In genomic region chr9:85610074-85610855, GRCh38 we compare ENCODE assay signal across 8 cellular contexts.
DNase-seq lines count a peak whose midpoint lies in the region; ATAC-seq, FAIRE-seq and TF ChIP-seq lines count a peak whose summit lies in the region.

No MANE protein-coding gene starts in this region.

- H3K9me3 ChIP-seq in HepG2 (ENCODE audit: low read length) = no peaks in the 10 kb centered on the region

- no peaks in the 10 kb centered on the region for H3K79me2 ChIP-seq in HepG2 (ENCODE audit: insufficient read depth, low read length)

- TF ChIP-seq EP300 in HepG2 (IDR thresholded peaks at IDR 0.05; ENCODE audit: low read depth in 2 of 2, low read length in 2 of 2) (no peak), HepG2 (CRISPR knock-in tag; IDR thresholded peaks at IDR 0.05; ENCODE audit: borderline replicate concordance) (no peak)

- peak; percentile 79 for ATAC-seq in HG02623 (IDR thresholded peaks at IDR 0.05; ENCODE audit: unreplicated experiment)
- peak; percentile 87 for ATAC-seq in HepG2

- no peaks in the 10 kb centered on the region for H3K27me3 ChIP-seq in HepG2 (ENCODE audit: control insufficient read depth in 1 of 2, insufficient read depth in 2 of 2, low read length in 2 of 2)

- intact Hi-C loops in HepG2 (cut with micrococcal nuclease; ENCODE audit: unreplicated experiment) = loop anchor here (2.0 kb wide), 2 partner anchors 101 to 1213 kb away; no protein-coding TSS in a partner anchor

- H3K9ac ChIP-seq in HepG2 (ENCODE audit: insufficient read depth, low read depth, low read length) = no peak overlapping the region

- WGBS in HepG2 (ENCODE audit: low lambda C conversion rate) = 79% methylated on average over 4 of the region's 4 CpGs

- CTCF ChIA-PET in HepG2 (lab: Yijun Ruan, JAX; ENCODE audit: low intra/inter-chr PET ratio, low total read pairs) = no interaction called here

- no peak for TF ChIP-seq POLR2A in HepG2 (IDR thresholded peaks at IDR 0.05; ENCODE audit: insufficient read depth in 1 of 2, low read depth in 2 of 2, low read length in 2 of 2)

- TF ChIP-seq CTCF in GM12872 (IDR thresholded peaks at IDR 0.05; ENCODE audit: insufficient read depth, low read depth, low read length) (peak; percentile 72), coronary artery (IDR thresholded peaks at IDR 0.05) (peak; percentile 75), HepG2 (CRISPR knock-in tag; IDR thresholded peaks at IDR 0.05) (peak; percentile 84)

- peak overlapping the region; percentile 55 for H3K4me2 ChIP-seq in HepG2 (ENCODE audit: low read depth, low read length)

- 0 out of 2 replicates have a peak, but pooled peaks have one; percentile 51 for TF ChIP-seq RAD21 in HepG2 (CRISPR knock-in tag; IDR thresholded peaks at IDR 0.05)

- FAIRE-seq in HepG2 (lab: Jason Lieb, UNC) = peak; percentile 88

- no peaks in the 10 kb centered on the region for H4K20me1 ChIP-seq in HepG2 (ENCODE audit: insufficient read depth, low read length)

- H3K4me1 ChIP-seq in HepG2 (ENCODE audit: insufficient read depth, low read length) = no peaks in the 10 kb centered on the region

- H3K4me3 ChIP-seq in coronary artery (peak overlapping the region; percentile 38), HepG2 (replicated peaks in 1 of 3; ENCODE audit: insufficient read depth in 1 of 3, low read depth in 2 of 3, low read length in 3 of 3) (no peak overlapping the region)

- no peaks in the 10 kb centered on the region for H3K36me3 ChIP-seq in HepG2 (replicated peaks in 1 of 2; ENCODE audit: control insufficient read depth in 1 of 2, insufficient read depth in 2 of 2, low read length in 2 of 2)

- DNase-seq in AG08396 (ENCODE audit: low spot score) (peak; percentile 65), NAMALWA (ENCODE audit: low spot score) (peak; percentile 83), T follicular helper cell (ENCODE audit: low read depth) (peak; percentile 12), coronary artery (ENCODE audit: low spot score) (no peak), HepG2 (ENCODE audit: low spot score) (peak; percentile 60)

- in situ Hi-C loops in HepG2 (cut with HindIII; ENCODE audit: extremely low pct_ligation_motif_present, low pct_unique_long_range_greater_than_20kb) = no loop called here

- POLR2A ChIA-PET in HepG2 (lab: Yijun Ruan, JAX) = no interaction called here

- peak overlapping the region in 1 of 2 donors; percentile 6 for H3K27ac ChIP-seq in coronary artery
- no peak overlapping the region for H3K27ac ChIP-seq in HepG2 (ENCODE audit: extremely low read length, insufficient read depth, low read length)
- peak overlapping the region; percentile 96 for H3K27ac ChIP-seq in temporal lobe (ENCODE audit: low read depth, low read length)

- BruUV-seq in HepG2 (replicated peaks; lab: Mats Ljungman, UMichigan) = no TSS peak

- no peak overlapping the region for H2AFZ ChIP-seq in HepG2 (ENCODE audit: low read length)

TF ChIP-seq in HepG2, 621 proteins besides CTCF, POLR2A, EP300 and RAD21:
- TF ChIP-seq STAG1 (CRISPR knock-in tag; IDR thresholded peaks at IDR 0.05) (peak; percentile 59), PATZ1 (CRISPR knock-in tag; IDR thresholded peaks at IDR 0.05) (peak; percentile 90), SMC3 (IDR thresholded peaks at IDR 0.05; ENCODE audit: low read length) (peak; percentile 59; the same call in 1 of the 2 replicates), ZNF740 (CRISPR knock-in tag; IDR thresholded peaks at IDR 0.05) (peak; percentile 96), ZBTB4 (CRISPR knock-in tag; IDR thresholded peaks at IDR 0.05; ENCODE audit: borderline replicate concordance) (no peak)
